ENCODE assay signal across 30 cellular contexts in the genomic region with DNA sequence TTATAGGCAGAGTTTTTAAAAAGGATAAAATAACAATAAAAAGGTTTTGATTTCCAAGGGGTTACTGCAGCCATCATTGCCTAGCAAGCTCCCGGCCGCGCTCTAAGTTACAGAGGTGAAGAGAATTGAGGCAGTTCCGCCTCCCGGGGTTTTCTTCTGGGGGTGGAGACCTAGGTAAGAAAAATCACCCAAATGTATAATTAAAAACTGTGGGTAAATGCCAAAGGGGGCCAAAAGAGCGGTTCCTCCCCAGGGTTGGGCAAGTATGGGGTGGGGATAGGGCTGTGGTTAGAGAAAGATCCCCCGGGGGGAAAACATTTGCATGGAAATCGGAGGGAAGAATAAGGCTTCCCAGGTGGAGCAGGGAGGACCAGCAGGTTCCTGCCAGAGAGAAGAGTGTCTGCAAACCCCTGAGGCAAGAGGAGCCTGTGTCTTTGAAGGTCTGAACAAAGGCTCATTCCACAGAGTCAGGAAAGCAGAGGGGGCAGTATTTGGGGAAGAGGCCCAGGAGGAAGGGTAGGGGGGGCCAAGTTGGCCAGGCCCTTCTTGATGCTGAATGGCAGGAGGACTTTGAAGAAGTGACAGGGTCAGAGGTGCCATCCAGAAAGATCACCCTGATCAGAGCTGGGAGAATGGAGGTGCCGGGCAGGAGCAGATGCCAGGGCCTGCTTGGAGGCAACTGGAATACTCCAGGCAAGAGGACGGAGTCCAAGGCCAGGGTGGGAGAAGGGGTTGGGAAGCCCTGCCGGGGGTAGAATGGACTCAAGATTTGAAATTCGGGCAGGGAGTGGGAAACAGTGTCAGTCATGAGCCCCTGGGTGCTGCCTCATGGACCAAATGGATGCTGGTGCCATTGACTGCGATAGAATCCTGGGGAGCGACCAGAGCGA.
DNase-seq lines count a peak whose midpoint lies in the region; ATAC-seq and FAIRE-seq lines count a peak whose summit lies in the region.
"Had no signal": no experiment of that assay in that cellular context is flagged by ENCODE, and none has a peak within 500 bp of the region (broad histone marks: within the 10 kb centered on the region; RNA-seq: fewer than 3 reads in every experiment).

No MANE protein-coding gene starts in this region.

- ATAC-seq in Right ventricle myocardium superior (ENCODE audit: poor library complexity) (no peak), GM21367 (IDR thresholded peaks at IDR 0.05; ENCODE audit: unreplicated experiment) (no peak), HG02588 (IDR thresholded peaks at IDR 0.05; ENCODE audit: unreplicated experiment) (no peak)
- ATAC-seq: CD8-positive, alpha-beta T cell; HepG2; left lung; sciatic nerve; stimulated activated effector memory CD8-positive, alpha-beta T cell treated with anti-CD3 and anti-CD28 coated beads, Interleukin-12 subunit alpha, Interleukin-12 subunit beta, amount 100 ng/mL, for 72 hours had no signal

- H3K4me3 ChIP-seq in iPS-18c (ENCODE audit: insufficient read depth, low read depth, low read length), result peak overlapping the region; percentile 12; the same call in 1 of the 2 replicates
- H3K4me3 ChIP-seq: dorsolateral prefrontal cortex, left lung, prostate gland had no signal

- intact Hi-C loops in Right ventricle myocardium superior (cut with DNase I), result no loop called here

- no peak for FAIRE-seq in GM19239 (lab: Jason Lieb, UNC)
- FAIRE-seq: HepG2 had no signal

- no peaks in the 10 kb centered on the region for H3K9me3 ChIP-seq in iPS-18c (ENCODE audit: control insufficient read depth, insufficient read depth, low read length)
- H3K9me3 ChIP-seq: left lung, prostate gland had no signal

- DNase-seq in NCI-H2081 (lab: John Stamatoyannopoulos, UW) (peak; percentile 54 to 65), NCI-H2081 treated with DMSO at 0.1 percent for 48 hours (lab: John Stamatoyannopoulos, UW) (no peak), NCI-H69 (lab: John Stamatoyannopoulos, UW) (peak; percentile 89), Right ventricle myocardium superior (no peak), GM19239 (ENCODE audit: insufficient read length, low spot score) (no peak)
- DNase-seq: 8988T; activated CD4-positive, alpha-beta T cell treated with anti-CD3 and anti-CD28 coated beads, Interleukin-2, amount 50 U/mL, for 4 hours; activated CD8-positive, alpha-beta memory T cell treated with anti-CD3 and anti-CD28 coated beads, Interleukin-2, amount 50 U/mL, for 48 hours; activated naive CD4-positive, alpha-beta T cell treated with anti-CD3 and anti-CD28 coated beads, Interleukin-2, amount 10 ng/mL, durations not matched to agents 7 days and 5 days; CD8-positive, alpha-beta T cell; cerebellar nuclear complex; DMS153; dorsolateral prefrontal cortex; HCEC 1CT; immature natural killer cell; Kasumi-1; left lung; NCI-H187; NCI-H82; RPMI8226; stimulated activated CD4-positive, alpha-beta T cell treated with anti-CD3 and anti-CD28 coated beads, Interleukin-12 subunit alpha, Interleukin-12 subunit beta, amount 100 ng/mL, for 4 hours; stimulated activated CD4-positive, alpha-beta T cell treated with anti-CD3 and anti-CD28 coated beads, Interleukin-4, amount 100 ng/mL, for 1 hour; substantia nigra had no signal

Comparison
In these comparisons a context has a peak if more than half of its experiments do, and no peak if none do; other contexts are left out.
1. DNase-seq: peak in NCI-H2081 (2 of 2) and NCI-H69 (single experiment); none in NCI-H2081 treated with DMSO at 0.1 percent for 48 hours (single experiment), Right ventricle myocardium superior (single experiment) and GM19239 (single experiment).